8 cellular contexts compared by ENCODE assay signal in genomic region chr13:59391696-59392095, GRCh38.
A peak's percentile ranks its signal among the peaks of the same experiment; 100 is the strongest.
DNase-seq lines count a peak whose midpoint lies in the region; ATAC-seq, FAIRE-seq and TF ChIP-seq lines count a peak whose summit lies in the region.

No MANE protein-coding gene starts in this region.

- H3K4me3 Mint-ChIP-seq in T-helper 17 cell = no peak overlapping the region

- H3K4me3 ChIP-seq in AG10803 (ENCODE audit: low read length) = no peak overlapping the region
- H3K4me3 ChIP-seq in bronchial epithelial cell (ENCODE audit: low read depth, low read length) = no peak overlapping the region
- H3K4me3 ChIP-seq in kidney epithelial cell (ENCODE audit: low read depth, low read length) = no peak overlapping the region

- H3K36me3 Mint-ChIP-seq in T-helper 17 cell (ENCODE audit: low read depth) = no peaks in the 10 kb centered on the region

- no peaks in the 10 kb centered on the region for H3K4me1 Mint-ChIP-seq in T-helper 17 cell

- no peaks in the 10 kb centered on the region for H3K36me3 ChIP-seq in bronchial epithelial cell (ENCODE audit: control insufficient read depth, insufficient read depth, low read length)
- H3K36me3 ChIP-seq in kidney epithelial cell (ENCODE audit: control insufficient read depth, insufficient read depth, low read length) = no peaks in the 10 kb centered on the region

- FAIRE-seq in bronchial epithelial cell (lab: Jason Lieb, UNC) = no peak

- peaks cover 3% of the 10 kb centered on the region for H3K9me3 ChIP-seq in T-helper 17 cell (ENCODE audit: control insufficient read depth, low read length, poor library complexity, severe bottlenecking)

- peak; percentile 99 for ATAC-seq in GM18511 (IDR thresholded peaks at IDR 0.05; ENCODE audit: unreplicated experiment)
- peak; percentile 96 for ATAC-seq in HG02938 (IDR thresholded peaks at IDR 0.05; ENCODE audit: unreplicated experiment)
- peak; percentile 96 for ATAC-seq in T-helper 17 cell

- TF ChIP-seq CTCF in AG10803 (conservative IDR thresholded peaks at IDR 0.05; ENCODE audit: low read length) = peak; percentile 96
- TF ChIP-seq CTCF in bronchial epithelial cell (IDR thresholded peaks at IDR 0.05; ENCODE audit: insufficient read depth, low read length, severe bottlenecking) = peak; percentile 81
- TF ChIP-seq CTCF in kidney epithelial cell (IDR thresholded peaks at IDR 0.05; ENCODE audit: insufficient read depth, low read length, poor library complexity, severe bottlenecking) = peak; percentile 92

- peak; percentile 73 for DNase-seq in AG10803 (ENCODE audit: low read depth)
- DNase-seq in NCI-H1436 (lab: John Stamatoyannopoulos, UW) = peak; percentile 22
- DNase-seq in T-helper 17 cell = peak in 1 of 3 donors; percentile 41
- peak; percentile 53 for DNase-seq in bronchial epithelial cell (ENCODE audit: low read depth)
- no peak for DNase-seq in kidney epithelial cell (ENCODE audit: low read depth)
- DNase-seq in stimulated activated CD8-positive, alpha-beta memory T cell treated with anti-CD3 and anti-CD28 coated beads, Interleukin-12 subunit alpha, Interleukin-12 subunit beta, amount 100 ng/mL, for 1 hour (ENCODE audit: low read depth) = peak; percentile 43

- peaks cover 7% of the 10 kb centered on the region for H3K27me3 Mint-ChIP-seq in T-helper 17 cell

- H3K27me3 ChIP-seq in bronchial epithelial cell (ENCODE audit: control insufficient read depth, insufficient read depth, low read length) = no peaks in the 10 kb centered on the region
- no peaks in the 10 kb centered on the region for H3K27me3 ChIP-seq in kidney epithelial cell (ENCODE audit: control insufficient read depth, insufficient read depth, low read length)

- H3K27ac Mint-ChIP-seq in T-helper 17 cell = no peak overlapping the region
